31 cellular contexts compared by ENCODE assay signal in the genomic region with DNA sequence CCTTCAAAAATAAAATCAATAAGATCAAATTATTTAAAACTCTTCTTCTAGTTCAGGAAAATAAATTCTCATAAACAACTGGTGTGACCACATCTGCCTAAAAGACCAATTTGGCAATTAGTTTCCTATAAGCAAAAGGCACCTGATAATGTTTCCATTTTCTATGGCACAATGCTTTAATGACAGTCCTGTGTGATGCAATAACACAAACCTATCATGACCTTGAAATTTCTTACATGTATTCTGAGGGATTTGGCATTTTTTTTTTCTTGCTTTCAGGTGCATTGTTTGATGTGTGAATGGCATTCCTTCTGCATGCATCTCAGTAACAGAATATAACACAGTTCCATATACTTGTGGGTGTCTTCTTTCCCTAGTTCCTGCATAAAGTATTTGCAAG. TPM values are rescaled to one million over a fixed set of nuclear protein-coding genes. Genes with fewer than 3 reads are reported as not detected.
"Had no signal": no experiment of that assay in that cellular context is flagged by ENCODE, and none has a peak within 500 bp of the region (broad histone marks: within the 10 kb centered on the region; RNA-seq: fewer than 3 reads in every experiment).

No MANE protein-coding gene starts in this region.

- H3K9me3 ChIP-seq: ovary, psoas muscle, spleen, testis, tibial artery, transverse colon, upper lobe of right lung, uterus had no signal

- ATAC-seq: natural killer cell; psoas muscle; right cardiac atrium; sciatic nerve; stimulated activated memory B cell treated with anti-CD40 and anti-IgM and Interleukin-4, amounts not matched to agents 10 μg/mL and 1 μg/mL and 100 μg/mL, for 72 hours; stimulated activated naive CD8-positive, alpha-beta T cell treated with anti-CD3 and anti-CD28 coated beads, Interleukin-15, amount 100 ng/mL, for 72 hours; stimulated activated naive CD8-positive, alpha-beta T cell treated with anti-CD3 and anti-CD28 coated beads, Interleukin-15, Interleukin-2, amounts not matched to agents 100 U/mL and 50 U/mL, for 24 hours; upper lobe of right lung had no signal

- H3K4me2 ChIP-seq: neural progenitor cell, smooth muscle cell had no signal

- DNase-seq: natural killer cell; occipital lobe; ovary; posterior cingulate gyrus; psoas muscle; right cardiac atrium; spleen; stimulated activated CD4-positive, alpha-beta T cell treated with anti-CD3 and anti-CD28 coated beads, Interleukin-12 subunit alpha, Interleukin-12 subunit beta, amount 100 ng/mL, for 4 hours; stimulated activated CD4-positive, alpha-beta T cell treated with anti-CD3 and anti-CD28 coated beads, Interleukin-1b, Interleukin-23, amount 100 ng/mL, for 48 hours; stimulated activated CD4-positive, alpha-beta T cell treated with anti-CD3 and anti-CD28 coated beads, Interleukin-4, amount 100 ng/mL, for 1 hour; stimulated activated CD4-positive, alpha-beta T cell treated with anti-CD3 and anti-CD28 coated beads, Interleukin-4, amount 100 ng/mL, for 4 hours; stimulated activated CD8-positive, alpha-beta memory T cell treated with anti-CD3 and anti-CD28 coated beads, Interleukin-4, amount 100 ng/mL, for 48 hours; stimulated activated naive CD4-positive, alpha-beta T cell; stimulated activated naive CD8-positive, alpha-beta T cell treated with anti-CD3 and anti-CD28 coated beads, Interleukin-15, amount 100 ng/mL, for 72 hours; stimulated activated naive CD8-positive, alpha-beta T cell treated with anti-CD3 and anti-CD28 coated beads, Interleukin-15, Interleukin-2, amounts not matched to agents 100 U/mL and 50 U/mL, for 24 hours; substantia nigra; testis; tibial artery; transverse colon; upper lobe of right lung; uterus had no signal

- H3K27me3 Mint-ChIP-seq: progenitor cell of endocrine pancreas; stimulated activated naive CD8-positive, alpha-beta T cell treated with anti-CD3 and anti-CD28 coated beads, Interleukin-15, amount 100 ng/mL, for 72 hours had no signal

- H3K36me3 Mint-ChIP-seq: natural killer cell; neural progenitor cell; stimulated activated memory B cell treated with anti-CD40 and anti-IgM and Interleukin-4, amounts not matched to agents 10 μg/mL and 1 μg/mL and 100 μg/mL, for 72 hours; type B pancreatic cell had no signal

- H2AFZ ChIP-seq: neural progenitor cell, parathyroid adenoma had no signal

- H3K4me1 ChIP-seq: neural progenitor cell, parathyroid adenoma, psoas muscle, spleen, suprapubic skin, testis, tibial artery, upper lobe of right lung, uterus had no signal

- H3K36me3 ChIP-seq: neural progenitor cell, ovary, spleen, suprapubic skin, tibial artery, transverse colon, upper lobe of right lung, uterus had no signal

- H3K9me3 Mint-ChIP-seq: natural killer cell; stimulated activated naive CD8-positive, alpha-beta T cell treated with anti-CD3 and anti-CD28 coated beads, Interleukin-15, amount 100 ng/mL, for 72 hours; type B pancreatic cell had no signal

- H3K4me3 ChIP-seq: neural progenitor cell, ovary, psoas muscle, skin epidermis, smooth muscle cell, spleen, suprapubic skin, testis, tibial artery, transverse colon, upper lobe of right lung, uterus had no signal

- H3K9ac ChIP-seq: neural progenitor cell, parathyroid adenoma had no signal

- H3K27me3 ChIP-seq: neural progenitor cell, ovary, testis, transverse colon, upper lobe of right lung, uterus had no signal

- H3K27ac ChIP-seq: neural progenitor cell, ovary, parathyroid adenoma, psoas muscle, skin epidermis, spleen, suprapubic skin, tibial artery, transverse colon, upper lobe of right lung, uterus had no signal

- H3K4me1 Mint-ChIP-seq: natural killer cell; nephron; stimulated activated memory B cell treated with anti-CD40 and anti-IgM and Interleukin-4, amounts not matched to agents 10 μg/mL and 1 μg/mL and 100 μg/mL, for 72 hours; stimulated activated naive CD8-positive, alpha-beta T cell treated with anti-CD3 and anti-CD28 coated beads, Interleukin-15, amount 100 ng/mL, for 72 hours had no signal

- H3K4me3 Mint-ChIP-seq: natural killer cell; nephron; stimulated activated memory B cell treated with anti-CD40 and anti-IgM and Interleukin-4, amounts not matched to agents 10 μg/mL and 1 μg/mL and 100 μg/mL, for 72 hours; stimulated activated naive CD8-positive, alpha-beta T cell treated with anti-CD3 and anti-CD28 coated beads, Interleukin-15, amount 100 ng/mL, for 72 hours; type B pancreatic cell had no signal

- H3K27ac Mint-ChIP-seq: natural killer cell; nephron; neural progenitor cell; progenitor cell of endocrine pancreas; stimulated activated memory B cell treated with anti-CD40 and anti-IgM and Interleukin-4, amounts not matched to agents 10 μg/mL and 1 μg/mL and 100 μg/mL, for 72 hours; stimulated activated naive CD8-positive, alpha-beta T cell treated with anti-CD3 and anti-CD28 coated beads, Interleukin-15, amount 100 ng/mL, for 72 hours; type B pancreatic cell had no signal

RNA-seq across cellular contexts. Expression of a gene that starts 32.5 kb away (rescaled TPM):
- total RNA-seq: natural killer cell, psoas muscle had no signal
